In the genomic region with DNA sequence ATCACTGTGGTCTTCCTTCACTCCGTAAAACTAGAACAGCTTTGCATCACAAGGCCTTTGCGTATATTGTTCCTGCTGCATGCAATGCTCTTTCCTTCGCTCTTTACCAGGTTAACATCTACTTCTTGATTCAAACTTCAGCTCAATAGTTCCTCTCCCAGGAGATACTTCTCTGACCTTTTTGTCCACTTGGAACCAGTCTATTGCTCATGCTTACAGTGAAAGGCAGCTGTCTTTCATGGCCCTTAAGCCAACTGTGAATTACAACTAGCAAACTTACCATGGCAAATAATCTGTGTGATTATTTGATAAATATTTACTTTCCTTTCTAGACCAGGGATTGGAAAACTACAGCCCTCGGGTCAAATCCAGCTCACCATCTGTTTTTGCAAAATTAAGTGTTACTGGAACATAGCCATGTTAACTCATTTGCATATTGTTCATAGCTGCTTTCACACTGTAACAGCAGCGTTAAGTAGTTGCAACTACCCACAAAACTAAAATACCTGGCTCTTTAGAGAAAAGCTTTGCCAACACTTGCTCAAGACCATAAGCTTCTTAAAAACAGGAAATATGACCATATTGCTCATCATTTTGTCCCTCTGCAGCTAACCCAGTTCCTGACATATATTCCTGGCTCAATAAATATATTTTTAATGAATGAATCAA, we compare ENCODE assay signal across 13 cellular contexts.
A peak's percentile ranks its signal among the peaks of the same experiment; 100 is the strongest.
DNase-seq lines count a peak whose midpoint lies in the region; ATAC-seq and TF ChIP-seq lines count a peak whose summit lies in the region.
"Had no signal": no experiment of that assay in that cellular context is flagged by ENCODE, and none has a peak within 500 bp of the region (broad histone marks: within the 10 kb centered on the region; RNA-seq: fewer than 3 reads in every experiment).

No MANE protein-coding gene starts in this region.

- intact Hi-C loops in Right ventricle myocardium inferior (cut with DNase I) = loop anchor here (10.0 kb wide), 1 partner anchor 117 kb away; no protein-coding TSS in a partner anchor

- no peaks in the 10 kb centered on the region for H3K9me3 ChIP-seq in right atrium auricular region
- H3K9me3 ChIP-seq: ascending aorta had no signal

- in situ Hi-C loops in GM13977 (cut with MboI; ENCODE audit: low pct_unique_long_range_greater_than_20kb, low sequenced_read_pairs, unreplicated experiment) = no loop called here

- ATAC-seq in Right ventricle myocardium inferior (peak; percentile 12), GM21619 (IDR thresholded peaks at IDR 0.05; ENCODE audit: unreplicated experiment) (no peak)
- ATAC-seq: WTC11 had no signal

- no peak for TF ChIP-seq CTCF in right atrium auricular region (IDR thresholded peaks at IDR 0.05)
- TF ChIP-seq CTCF in GM13977 (IDR thresholded peaks at IDR 0.05; ENCODE audit: extremely low read depth, insufficient read depth, missing control alignments) = no peak
- no peak for TF ChIP-seq CTCF in coronary artery (IDR thresholded peaks at IDR 0.05)

- no peaks in the 10 kb centered on the region for H3K4me1 ChIP-seq in right atrium auricular region
- H3K4me1 ChIP-seq: ascending aorta had no signal

- no peaks in the 10 kb centered on the region for H3K27me3 ChIP-seq in right atrium auricular region
- H3K27me3 ChIP-seq: ascending aorta had no signal

- H3K36me3 ChIP-seq in right atrium auricular region = no peaks in the 10 kb centered on the region
- H3K36me3 ChIP-seq: ascending aorta had no signal

- H3K27ac ChIP-seq in right atrium auricular region (peak overlapping the region in 1 of 2 donors; percentile 10), epithelial cell of prostate (peak overlapping the region; percentile 60), coronary artery (no peak overlapping the region)
- H3K27ac ChIP-seq: ascending aorta had no signal

- H3K4me3 ChIP-seq in right atrium auricular region (no peak overlapping the region), coronary artery (no peak overlapping the region)
- H3K4me3 ChIP-seq: ascending aorta had no signal

- DNase-seq in Right ventricle myocardium inferior (ENCODE audit: missing footprints) (no peak), right atrium auricular region (ENCODE audit: low spot score) (no peak), NCI-H524 treated with DMSO at 0.1 percent for 48 hours (lab: John Stamatoyannopoulos, UW) (peak; percentile 67), epithelial cell of prostate (ENCODE audit: low read depth, low spot score) (no peak), stromal cell of bone marrow (ENCODE audit: low read depth) (peak; percentile 3), GM13977 (ENCODE audit: low spot score) (no peak), coronary artery (ENCODE audit: low spot score) (no peak)
- DNase-seq: ACHN; activated effector memory CD4-positive, alpha-beta T cell treated with anti-CD3 and anti-CD28 coated beads, Interleukin-2, amount 50 U/mL, for 16 hours; retina had no signal

Comparison
In these comparisons a context has a peak if more than half of its experiments do, and no peak if none do; other contexts are left out.
1. DNase-seq: peak in NCI-H524 treated with DMSO at 0.1 percent for 48 hours (single experiment) and stromal cell of bone marrow (single experiment); none in Right ventricle myocardium inferior (single experiment), right atrium auricular region (single experiment), epithelial cell of prostate (single experiment), GM13977 (single experiment) and coronary artery (single experiment).